28 cellular contexts compared by ENCODE assay signal in the genomic region with DNA sequence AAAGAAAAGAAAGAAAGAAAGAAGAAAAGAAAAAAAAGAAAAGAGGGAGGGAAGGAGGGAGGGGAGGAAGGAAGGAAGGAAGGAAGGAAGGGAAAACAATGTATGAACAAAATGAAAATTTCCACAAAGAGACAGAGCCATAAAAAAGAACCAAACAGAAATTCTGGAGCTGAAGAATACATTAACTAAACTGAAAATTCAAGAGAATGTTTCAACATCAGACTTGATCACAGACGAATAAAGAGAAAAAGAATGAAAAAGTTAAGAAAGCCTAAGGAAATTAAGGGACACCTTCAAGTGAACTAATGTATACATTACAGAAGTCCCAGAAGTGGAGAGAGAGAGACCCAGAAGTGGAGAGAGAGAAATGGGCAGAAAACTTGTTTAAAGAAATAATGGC.
"Had no signal": no experiment of that assay in that cellular context is flagged by ENCODE, and none has a peak within 500 bp of the region (broad histone marks: within the 10 kb centered on the region; RNA-seq: fewer than 3 reads in every experiment).

No MANE protein-coding gene starts in this region.

- H3K4me3 ChIP-seq: stomach, suprapubic skin, testis, thoracic aorta, thyroid gland, tibial artery, tibial nerve, transverse colon, upper lobe of left lung, upper lobe of right lung, uterus, vagina had no signal

- H3K9me3 ChIP-seq: suprapubic skin, testis, thyroid gland, uterus had no signal

- H3K27ac Mint-ChIP-seq: stimulated activated effector memory CD8-positive, alpha-beta T cell treated with anti-CD3 and anti-CD28 coated beads, Interleukin-12 subunit alpha, Interleukin-12 subunit beta, amount 100 ng/mL, for 72 hours; stimulated activated memory B cell treated with anti-CD40 and anti-IgM and Interleukin-4, amounts not matched to agents 10 μg/mL and 1 μg/mL and 100 μg/mL, for 72 hours; stimulated activated naive B cell treated with anti-CD40 and anti-IgM and Interleukin-4, amounts not matched to agents 10 μg/mL and 1 μg/mL and 100 μg/mL, for 72 hours; stimulated activated naive CD8-positive, alpha-beta T cell treated with anti-CD3 and anti-CD28 coated beads, Interleukin-15, amount 100 ng/mL, for 72 hours; stimulated activated naive CD8-positive, alpha-beta T cell treated with anti-CD3 and anti-CD28 coated beads, Interleukin-15, Interleukin-2, amounts not matched to agents 100 ng/mL and 50 ng/mL, for 24 hours; type B pancreatic cell had no signal

- H3K27ac ChIP-seq: stomach, suprapubic skin, testis, thoracic aorta, thyroid gland, tibial artery, tibial nerve, transverse colon, upper lobe of left lung, upper lobe of right lung, uterus, vagina had no signal

- ATAC-seq: stimulated activated effector memory CD8-positive, alpha-beta T cell treated with anti-CD3 and anti-CD28 coated beads, Interleukin-12 subunit alpha, Interleukin-12 subunit beta, amount 100 ng/mL, for 72 hours; stimulated activated memory B cell treated with anti-CD40 and anti-IgM and Interleukin-4, amounts not matched to agents 10 μg/mL and 1 μg/mL and 100 μg/mL, for 72 hours; stimulated activated naive B cell treated with anti-CD40 and anti-IgM and Interleukin-4, amounts not matched to agents 10 μg/mL and 1 μg/mL and 100 μg/mL, for 72 hours; stimulated activated naive CD8-positive, alpha-beta T cell treated with anti-CD3 and anti-CD28 coated beads, Interleukin-15, amount 100 ng/mL, for 72 hours; stimulated activated naive CD8-positive, alpha-beta T cell treated with anti-CD3 and anti-CD28 coated beads, Interleukin-15, Interleukin-2, amounts not matched to agents 100 U/mL and 50 U/mL, for 24 hours; upper lobe of right lung had no signal

- H3K36me3 Mint-ChIP-seq: stimulated activated effector memory CD8-positive, alpha-beta T cell treated with anti-CD3 and anti-CD28 coated beads, Interleukin-12 subunit alpha, Interleukin-12 subunit beta, amount 100 ng/mL, for 72 hours; type B pancreatic cell had no signal

- H3K4me1 ChIP-seq: upper lobe of right lung, uterus had no signal

- FAIRE-seq: urothelium cell line had no signal

- H3K36me3 ChIP-seq: stomach, suprapubic skin, thoracic aorta, thyroid gland, tibial artery, tibial nerve, transverse colon, upper lobe of left lung, upper lobe of right lung, uterus, vagina had no signal

- H3K4me3 Mint-ChIP-seq: stimulated activated effector memory CD8-positive, alpha-beta T cell treated with anti-CD3 and anti-CD28 coated beads, Interleukin-12 subunit alpha, Interleukin-12 subunit beta, amount 100 ng/mL, for 72 hours; stimulated activated memory B cell treated with anti-CD40 and anti-IgM and Interleukin-4, amounts not matched to agents 10 μg/mL and 1 μg/mL and 100 μg/mL, for 72 hours; stimulated activated naive B cell treated with anti-CD40 and anti-IgM and Interleukin-4, amounts not matched to agents 10 μg/mL and 1 μg/mL and 100 μg/mL, for 72 hours; stimulated activated naive CD8-positive, alpha-beta T cell treated with anti-CD3 and anti-CD28 coated beads, Interleukin-15, amount 100 ng/mL, for 72 hours; stimulated activated naive CD8-positive, alpha-beta T cell treated with anti-CD3 and anti-CD28 coated beads, Interleukin-15, Interleukin-2, amounts not matched to agents 100 ng/mL and 50 ng/mL, for 24 hours; type B pancreatic cell had no signal

- H3K27me3 ChIP-seq: testis, thyroid gland, vagina had no signal

- DNase-seq: stimulated activated CD4-positive, alpha-beta T cell treated with anti-CD3 and anti-CD28 coated beads, Interleukin-2, amount 100 ng/mL, for 48 hours; stimulated activated CD4-positive, alpha-beta T cell treated with anti-CD3 and anti-CD28 coated beads, Interleukin-4, amount 100 ng/mL, for 1 hour; stimulated activated CD4-positive, alpha-beta T cell treated with anti-CD3 and anti-CD28 coated beads, Interleukin-4, amount 100 ng/mL, for 4 hours; stimulated activated CD8-positive, alpha-beta memory T cell treated with anti-CD3 and anti-CD28 coated beads, Interleukin-4, amount 100 ng/mL, for 48 hours; stimulated activated naive B cell treated with anti-CD40 and anti-IgM and Interleukin-4, amounts not matched to agents 10 μg/mL and 1 μg/mL and 100 μg/mL, for 72 hours; stimulated activated naive CD4-positive, alpha-beta T cell; stimulated activated naive CD4-positive, alpha-beta T cell treated with Interleukin-2 at 50 U/mL for 16 hours; stimulated activated naive CD8-positive, alpha-beta T cell treated with anti-CD3 and anti-CD28 coated beads, Interleukin-15, amount 100 ng/mL, for 72 hours; stimulated activated naive CD8-positive, alpha-beta T cell treated with anti-CD3 and anti-CD28 coated beads, Interleukin-15, Interleukin-2, amounts not matched to agents 100 U/mL and 50 U/mL, for 24 hours; stomach; substantia nigra; thyroid gland; tibial artery; transverse colon; trophoblast cell; upper lobe of left lung; upper lobe of right lung; uterus had no signal
